Comparison of ENCODE assay signal across 9 cellular contexts in genomic region chr12:53102883-53103807, GRCh38. TPM values are rescaled to one million over a fixed set of nuclear protein-coding genes. Genes with fewer than 3 reads are reported as not detected.
DNase-seq lines count a peak whose midpoint lies in the region; ATAC-seq and TF ChIP-seq lines count a peak whose summit lies in the region.
"Had no signal": no experiment of that assay in that cellular context is flagged by ENCODE, and none has a peak within 500 bp of the region (broad histone marks: within the 10 kb centered on the region; RNA-seq: fewer than 3 reads in every experiment).

Gene SOAT2 (plus strand): TSS chr12:53103486. CDS start chr12:53103578, 92 bp downstream.

- H3K36me3 ChIP-seq in GM06990 (ENCODE audit: control insufficient read depth, insufficient read depth, low read length) = no peaks in the 10 kb centered on the region

- CTCF ChIA-PET in activated CD8-positive, alpha-beta memory T cell treated with anti-CD3 and anti-CD28 coated beads, Interleukin-2, amount 10 ng/mL, durations not matched to agents 7 days and 5 days (lab: Charles Lee) = interaction anchor here (0.8 to 8.0 kb wide), 26 partner anchors 10 to 1078 kb away, joined by 3 to 298 read pairs (median 4); partner anchors contain the start of genes AAAS, CSAD, SPRYD3 and TARBP2

- H3K9me3 Mint-ChIP-seq in activated CD8-positive, alpha-beta memory T cell treated with anti-CD3 and anti-CD28 coated beads, Interleukin-2, amount 10 ng/mL, durations not matched to agents 7 days and 5 days (ENCODE audit: low read depth) = no peaks in the 10 kb centered on the region
- peaks cover 2% of the 10 kb centered on the region for H3K9me3 Mint-ChIP-seq in glutamatergic neuron (ENCODE audit: unreplicated experiment)

- peak within 1 kb of the TSS; percentile 54 for H3K4me3 Mint-ChIP-seq in activated CD8-positive, alpha-beta memory T cell treated with anti-CD3 and anti-CD28 coated beads, Interleukin-2, amount 10 ng/mL, durations not matched to agents 7 days and 5 days
- no peak within 1 kb of the TSS for H3K4me3 Mint-ChIP-seq in glutamatergic neuron (ENCODE audit: unreplicated experiment)

- DNase-seq in GM06990 (ENCODE audit: extremely low read depth, insufficient read length) = peak; percentile 48
- DNase-seq in activated CD8-positive, alpha-beta memory T cell treated with anti-CD3 and anti-CD28 coated beads, Interleukin-2, amount 10 ng/mL, durations not matched to agents 7 days and 5 days = peak; percentile 86
- DNase-seq in mesenteric fat pad (ENCODE audit: low spot score) = peak; percentile 89
- DNase-seq in foreskin melanocyte = no peak
- no peak for DNase-seq in glutamatergic neuron
- DNase-seq in NCI-H2227 treated with DMSO at 0.1 percent for 48 hours (lab: John Stamatoyannopoulos, UW) = no peak
- DNase-seq in SIG-M5 (lab: John Stamatoyannopoulos, UW) = no peak

- H3K4me3 ChIP-seq in GM06990 (replicated peaks; ENCODE audit: low read depth, low read length) = no peak within 1 kb of the TSS

- peaks cover 3% of the 10 kb centered on the region for H3K36me3 Mint-ChIP-seq in activated CD8-positive, alpha-beta memory T cell treated with anti-CD3 and anti-CD28 coated beads, Interleukin-2, amount 10 ng/mL, durations not matched to agents 7 days and 5 days
- no peaks in the 10 kb centered on the region for H3K36me3 Mint-ChIP-seq in glutamatergic neuron (ENCODE audit: unreplicated experiment)

- no peaks in the 10 kb centered on the region for H3K27me3 Mint-ChIP-seq in activated CD8-positive, alpha-beta memory T cell treated with anti-CD3 and anti-CD28 coated beads, Interleukin-2, amount 10 ng/mL, durations not matched to agents 7 days and 5 days
- H3K27me3 Mint-ChIP-seq in glutamatergic neuron (ENCODE audit: unreplicated experiment) = peaks cover 13% of the 10 kb centered on the region

- H3K27me3 ChIP-seq in GM06990 (replicated peaks; ENCODE audit: control insufficient read depth, insufficient read depth, low read length) = no peaks in the 10 kb centered on the region

- TF ChIP-seq CTCF in GM06990 (IDR thresholded peaks at IDR 0.05; ENCODE audit: insufficient read depth, low read length, poor library complexity, severe bottlenecking) = no peak
- no peak for TF ChIP-seq CTCF in glutamatergic neuron (IDR thresholded peaks at IDR 0.05; ENCODE audit: partially characterized antibody, unreplicated experiment)

- peak; percentile 42 for ATAC-seq in HG03108 (IDR thresholded peaks at IDR 0.05; ENCODE audit: unreplicated experiment)
- ATAC-seq in activated CD8-positive, alpha-beta memory T cell treated with anti-CD3 and anti-CD28 coated beads, Interleukin-2, amount 10 ng/mL, durations not matched to agents 7 days and 5 days = peak; percentile 80

- peaks cover 51% of the 10 kb centered on the region for H3K4me1 Mint-ChIP-seq in activated CD8-positive, alpha-beta memory T cell treated with anti-CD3 and anti-CD28 coated beads, Interleukin-2, amount 10 ng/mL, durations not matched to agents 7 days and 5 days
- peaks cover under 1% of the 10 kb centered on the region for H3K4me1 Mint-ChIP-seq in glutamatergic neuron (ENCODE audit: low read depth, unreplicated experiment)

- H3K27ac Mint-ChIP-seq in activated CD8-positive, alpha-beta memory T cell treated with anti-CD3 and anti-CD28 coated beads, Interleukin-2, amount 10 ng/mL, durations not matched to agents 7 days and 5 days = peak within 1 kb of the TSS; percentile 87
- no peak within 1 kb of the TSS for H3K27ac Mint-ChIP-seq in glutamatergic neuron (ENCODE audit: unreplicated experiment)

RNA-seq across cellular contexts. Expression of gene SOAT2, which starts in this region (rescaled TPM):
- 1 to 10 TPM; 1.1 to 5.9 TPM for total RNA-seq in activated CD8-positive, alpha-beta memory T cell treated with anti-CD3 and anti-CD28 coated beads, Interleukin-2, amount 10 ng/mL, durations not matched to agents 7 days and 5 days
- not detected for total RNA-seq in mesenteric fat pad
- total RNA-seq in glutamatergic neuron (ENCODE audit: unreplicated experiment) = not detected
- total RNA-seq: astrocyte had no signal

Comparison
In these comparisons a context has a peak if more than half of its experiments do, and no peak if none do; other contexts are left out.
1. Peak in DNase-seq in mesenteric fat pad; RNA of the gene not detected or under 1 TPM.
2. DNase-seq: peak in GM06990 (single experiment) and activated CD8-positive, alpha-beta memory T cell treated with anti-CD3 and anti-CD28 coated beads, Interleukin-2, amount 10 ng/mL, durations not matched to agents 7 days and 5 days (single experiment); none in foreskin melanocyte (single experiment), glutamatergic neuron (single experiment), NCI-H2227 treated with DMSO at 0.1 percent for 48 hours (single experiment) and SIG-M5 (single experiment).